24 cellular contexts compared by ENCODE assay signal in genomic region chr3:121698914-121699313, GRCh38. TPM values are rescaled to one million over a fixed set of nuclear protein-coding genes. Genes with fewer than 3 reads are reported as not detected.
"Had no signal": no experiment of that assay in that cellular context is flagged by ENCODE, and none has a peak within 500 bp of the region (broad histone marks: within the 10 kb centered on the region; RNA-seq: fewer than 3 reads in every experiment).

No MANE protein-coding gene starts in this region.

- H3K4me1 ChIP-seq: prostate gland, right lobe of liver had no signal

- H3K4me3 ChIP-seq: lung, prostate gland, right lobe of liver, thoracic aorta had no signal

- H3K36me3 ChIP-seq: prostate gland had no signal

- H3K27me3 ChIP-seq: brain microvascular endothelial cell, right lobe of liver had no signal

- DNase-seq: activated B cell treated with CpG ODN at 0.5 μM for 24 hours; activated CD4-positive, alpha-beta T cell treated with anti-CD3 and anti-CD28 coated beads for 4 hours; activated CD8-positive, alpha-beta T cell treated with anti-CD3 and anti-CD28 coated beads for 36 hours; activated effector memory CD4-positive, alpha-beta T cell treated with Interleukin-2 at 50 U/mL for 16 hours; activated naive CD4-positive, alpha-beta T cell treated with anti-CD3 and anti-CD28 coated beads, Interleukin-2, amount 50 U/mL, for 16 hours; activated T-cell treated with anti-CD3 and anti-CD28 coated beads, Interleukin-2, amount 50 U/mL, for 48 hours; aorta; brain microvascular endothelial cell; cerebellar nuclear complex; cortex of kidney; effector CD4-positive, alpha-beta T cell; hippocampal formation; left colon; occipital lobe; right lobe of liver; stimulated activated CD4-positive, alpha-beta T cell treated with anti-CD3 and anti-CD28 coated beads, Interleukin-4, amount 100 ng/mL, for 4 hours; T-helper 1 cell; T-helper 9 cell had no signal

- H3K9me3 ChIP-seq: prostate gland, right lobe of liver, thoracic aorta had no signal

- H3K27ac ChIP-seq: brain microvascular endothelial cell, prostate gland, right lobe of liver, thoracic aorta had no signal

- ATAC-seq: activated CD8-positive, alpha-beta T cell treated with anti-CD3 and anti-CD28 coated beads for 36 hours; esophagus mucosa; left colon; stimulated activated memory B cell treated with anti-CD40 and anti-IgM and Interleukin-4, amounts not matched to agents 10 μg/mL and 1 μg/mL and 100 μg/mL, for 72 hours had no signal

RNA-seq across cellular contexts. Expression of gene HCLS1, which starts 38.2 kb away (rescaled TPM):
- total RNA-seq: myocyte had no signal
